Comparison of ENCODE assay signal across 2 cellular contexts in the genomic region with DNA sequence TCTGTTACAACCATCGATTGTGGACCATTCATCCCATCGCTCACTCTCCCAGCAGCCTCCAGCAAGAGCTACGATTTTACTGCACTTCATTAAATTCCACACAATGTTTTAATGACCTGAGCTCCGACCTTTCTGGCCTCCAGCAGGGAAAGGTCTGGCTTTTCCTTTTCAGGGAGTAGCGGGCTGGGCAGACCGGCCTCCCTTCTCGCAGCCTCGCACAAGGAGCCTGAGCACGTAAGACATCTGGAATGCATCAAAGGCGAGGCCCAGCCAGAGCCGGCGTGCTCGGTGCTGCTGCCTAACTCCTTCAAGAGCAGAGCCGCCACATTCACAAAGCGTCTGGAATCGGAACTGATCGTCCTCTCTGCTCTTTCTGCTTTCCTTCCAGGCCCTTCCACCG.
TF ChIP-seq lines count a peak whose summit lies in the region.

No MANE protein-coding gene starts in this region.

TF ChIP-seq in GM23338, 12 proteins besides CTCF, POLR2A, EP300 and RAD21:
- TF ChIP-seq STAT1 (IDR thresholded peaks at IDR 0.05; ENCODE audit: unreplicated experiment): no peak
- no peak for TF ChIP-seq EZH2phosphoT487 (IDR thresholded peaks at IDR 0.05; ENCODE audit: unreplicated experiment)
- TF ChIP-seq, protein P1, sequence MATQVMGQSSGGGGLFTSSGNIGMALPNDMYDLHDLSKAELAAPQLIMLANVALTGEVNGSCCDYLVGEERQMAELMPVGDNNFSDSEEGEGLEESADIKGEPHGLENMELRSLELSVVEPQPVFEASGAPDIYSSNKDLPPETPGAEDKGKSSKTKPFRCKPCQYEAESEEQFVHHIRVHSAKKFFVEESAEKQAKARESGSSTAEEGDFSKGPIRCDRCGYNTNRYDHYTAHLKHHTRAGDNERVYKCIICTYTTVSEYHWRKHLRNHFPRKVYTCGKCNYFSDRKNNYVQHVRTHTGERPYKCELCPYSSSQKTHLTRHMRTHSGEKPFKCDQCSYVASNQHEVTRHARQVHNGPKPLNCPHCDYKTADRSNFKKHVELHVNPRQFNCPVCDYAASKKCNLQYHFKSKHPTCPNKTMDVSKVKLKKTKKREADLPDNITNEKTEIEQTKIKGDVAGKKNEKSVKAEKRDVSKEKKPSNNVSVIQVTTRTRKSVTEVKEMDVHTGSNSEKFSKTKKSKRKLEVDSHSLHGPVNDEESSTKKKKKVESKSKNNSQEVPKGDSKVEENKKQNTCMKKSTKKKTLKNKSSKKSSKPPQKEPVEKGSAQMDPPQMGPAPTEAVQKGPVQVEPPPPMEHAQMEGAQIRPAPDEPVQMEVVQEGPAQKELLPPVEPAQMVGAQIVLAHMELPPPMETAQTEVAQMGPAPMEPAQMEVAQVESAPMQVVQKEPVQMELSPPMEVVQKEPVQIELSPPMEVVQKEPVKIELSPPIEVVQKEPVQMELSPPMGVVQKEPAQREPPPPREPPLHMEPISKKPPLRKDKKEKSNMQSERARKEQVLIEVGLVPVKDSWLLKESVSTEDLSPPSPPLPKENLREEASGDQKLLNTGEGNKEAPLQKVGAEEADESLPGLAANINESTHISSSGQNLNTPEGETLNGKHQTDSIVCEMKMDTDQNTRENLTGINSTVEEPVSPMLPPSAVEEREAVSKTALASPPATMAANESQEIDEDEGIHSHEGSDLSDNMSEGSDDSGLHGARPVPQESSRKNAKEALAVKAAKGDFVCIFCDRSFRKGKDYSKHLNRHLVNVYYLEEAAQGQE (IDR thresholded peaks at IDR 0.05; ENCODE audit: unreplicated experiment): no peak
- no peak for TF ChIP-seq EZH2 (IDR thresholded peaks at IDR 0.05; ENCODE audit: low read depth, unreplicated experiment)
- no peak for TF ChIP-seq JUNB (IDR thresholded peaks at IDR 0.05; ENCODE audit: unreplicated experiment)
- TF ChIP-seq NANOG (IDR thresholded peaks at IDR 0.05; ENCODE audit: borderline replicate concordance): no peak
- no peak for TF ChIP-seq ZNF331 (CRISPR knock-in tag; IDR thresholded peaks at IDR 0.05; ENCODE audit: low read depth)
- TF ChIP-seq, protein P2, sequence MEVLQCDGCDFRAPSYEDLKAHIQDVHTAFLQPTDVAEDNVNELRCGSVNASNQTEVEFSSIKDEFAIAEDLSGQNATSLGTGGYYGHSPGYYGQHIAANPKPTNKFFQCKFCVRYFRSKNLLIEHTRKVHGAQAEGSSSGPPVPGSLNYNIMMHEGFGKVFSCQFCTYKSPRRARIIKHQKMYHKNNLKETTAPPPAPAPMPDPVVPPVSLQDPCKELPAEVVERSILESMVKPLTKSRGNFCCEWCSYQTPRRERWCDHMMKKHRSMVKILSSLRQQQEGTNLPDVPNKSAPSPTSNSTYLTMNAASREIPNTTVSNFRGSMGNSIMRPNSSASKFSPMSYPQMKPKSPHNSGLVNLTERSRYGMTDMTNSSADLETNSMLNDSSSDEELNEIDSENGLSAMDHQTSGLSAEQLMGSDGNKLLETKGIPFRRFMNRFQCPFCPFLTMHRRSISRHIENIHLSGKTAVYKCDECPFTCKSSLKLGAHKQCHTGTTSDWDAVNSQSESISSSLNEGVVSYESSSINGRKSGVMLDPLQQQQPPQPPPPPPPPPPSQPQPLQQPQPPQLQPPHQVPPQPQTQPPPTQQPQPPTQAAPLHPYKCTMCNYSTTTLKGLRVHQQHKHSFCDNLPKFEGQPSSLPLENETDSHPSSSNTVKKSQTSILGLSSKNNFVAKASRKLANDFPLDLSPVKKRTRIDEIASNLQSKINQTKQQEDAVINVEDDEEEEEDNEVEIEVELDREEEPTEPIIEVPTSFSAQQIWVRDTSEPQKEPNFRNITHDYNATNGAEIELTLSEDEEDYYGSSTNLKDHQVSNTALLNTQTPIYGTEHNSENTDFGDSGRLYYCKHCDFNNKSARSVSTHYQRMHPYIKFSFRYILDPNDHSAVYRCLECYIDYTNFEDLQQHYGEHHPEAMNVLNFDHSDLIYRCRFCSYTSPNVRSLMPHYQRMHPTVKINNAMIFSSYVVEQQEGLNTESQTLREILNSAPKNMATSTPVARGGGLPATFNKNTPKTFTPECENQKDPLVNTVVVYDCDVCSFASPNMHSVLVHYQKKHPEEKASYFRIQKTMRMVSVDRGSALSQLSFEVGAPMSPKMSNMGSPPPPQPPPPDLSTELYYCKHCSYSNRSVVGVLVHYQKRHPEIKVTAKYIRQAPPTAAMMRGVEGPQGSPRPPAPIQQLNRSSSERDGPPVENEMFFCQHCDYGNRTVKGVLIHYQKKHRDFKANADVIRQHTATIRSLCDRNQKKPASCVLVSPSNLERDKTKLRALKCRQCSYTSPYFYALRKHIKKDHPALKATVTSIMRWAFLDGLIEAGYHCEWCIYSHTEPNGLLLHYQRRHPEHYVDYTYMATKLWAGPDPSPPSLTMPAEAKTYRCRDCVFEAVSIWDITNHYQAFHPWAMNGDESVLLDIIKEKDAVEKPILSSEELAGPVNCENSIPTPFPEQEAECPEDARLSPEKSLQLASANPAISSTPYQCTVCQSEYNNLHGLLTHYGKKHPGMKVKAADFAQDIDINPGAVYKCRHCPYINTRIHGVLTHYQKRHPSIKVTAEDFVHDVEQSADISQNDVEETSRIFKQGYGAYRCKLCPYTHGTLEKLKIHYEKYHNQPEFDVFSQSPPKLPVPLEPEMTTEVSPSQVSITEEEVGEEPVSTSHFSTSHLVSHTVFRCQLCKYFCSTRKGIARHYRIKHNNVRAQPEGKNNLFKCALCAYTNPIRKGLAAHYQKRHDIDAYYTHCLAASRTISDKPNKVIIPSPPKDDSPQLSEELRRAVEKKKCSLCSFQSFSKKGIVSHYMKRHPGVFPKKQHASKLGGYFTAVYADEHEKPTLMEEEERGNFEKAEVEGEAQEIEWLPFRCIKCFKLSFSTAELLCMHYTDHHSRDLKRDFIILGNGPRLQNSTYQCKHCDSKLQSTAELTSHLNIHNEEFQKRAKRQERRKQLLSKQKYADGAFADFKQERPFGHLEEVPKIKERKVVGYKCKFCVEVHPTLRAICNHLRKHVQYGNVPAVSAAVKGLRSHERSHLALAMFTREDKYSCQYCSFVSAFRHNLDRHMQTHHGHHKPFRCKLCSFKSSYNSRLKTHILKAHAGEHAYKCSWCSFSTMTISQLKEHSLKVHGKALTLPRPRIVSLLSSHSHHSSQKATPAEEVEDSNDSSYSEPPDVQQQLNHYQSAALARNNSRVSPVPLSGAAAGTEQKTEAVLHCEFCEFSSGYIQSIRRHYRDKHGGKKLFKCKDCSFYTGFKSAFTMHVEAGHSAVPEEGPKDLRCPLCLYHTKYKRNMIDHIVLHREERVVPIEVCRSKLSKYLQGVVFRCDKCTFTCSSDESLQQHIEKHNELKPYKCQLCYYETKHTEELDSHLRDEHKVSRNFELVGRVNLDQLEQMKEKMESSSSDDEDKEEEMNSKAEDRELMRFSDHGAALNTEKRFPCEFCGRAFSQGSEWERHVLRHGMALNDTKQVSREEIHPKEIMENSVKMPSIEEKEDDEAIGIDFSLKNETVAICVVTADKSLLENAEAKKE (CRISPR knock-in tag; IDR thresholded peaks at IDR 0.05): no peak

TF ChIP-seq in H1, 55 proteins besides CTCF, POLR2A, EP300 and RAD21:
- TF ChIP-seq KDM5A (IDR thresholded peaks at IDR 0.05; ENCODE audit: low read length) (no peak), MAFK (IDR thresholded peaks at IDR 0.05; ENCODE audit: low read depth, low read length) (no peak), KDM1A (IDR thresholded peaks at IDR 0.05; ENCODE audit: borderline replicate concordance, low read length) (no peak), SIRT6 (IDR thresholded peaks at IDR 0.05; ENCODE audit: low read length) (no peak), GTF2F1 (IDR thresholded peaks at IDR 0.05; ENCODE audit: borderline replicate concordance, low read depth, low read length) (no peak), YY1 (IDR thresholded peaks at IDR 0.05; ENCODE audit: low read depth, low read length) (no peak), TCF12 (IDR thresholded peaks at IDR 0.05; ENCODE audit: low read depth, low read length) (no peak), TBP (IDR thresholded peaks at IDR 0.05; ENCODE audit: low read depth, low read length) (no peak), ZNF274 (IDR thresholded peaks at IDR 0.05; ENCODE audit: borderline replicate concordance, extremely low read depth, low read length) (no peak), NRF1 (IDR thresholded peaks at IDR 0.05; ENCODE audit: low read depth, low read length) (no peak), SP4 (IDR thresholded peaks at IDR 0.05; ENCODE audit: low read length) (no peak), BACH1 (IDR thresholded peaks at IDR 0.05; ENCODE audit: low read length) (no peak), KDM4A (IDR thresholded peaks at IDR 0.05; ENCODE audit: low read depth, low read length, severe bottlenecking) (no peak), TAF1 (IDR thresholded peaks at IDR 0.05; ENCODE audit: low read depth, low read length) (no peak), CBX5 (IDR thresholded peaks at IDR 0.05; ENCODE audit: low read depth, low read length) (no peak), JUND (IDR thresholded peaks at IDR 0.05; ENCODE audit: low read length) (no peak), RFX5 (IDR thresholded peaks at IDR 0.05; ENCODE audit: borderline replicate concordance, low read depth, low read length) (no peak), CHD1 (IDR thresholded peaks at IDR 0.05; ENCODE audit: low read depth, low read length) (no peak), SUZ12 (IDR thresholded peaks at IDR 0.05; ENCODE audit: low read length) (no peak)
- TF ChIP-seq, protein P3, sequence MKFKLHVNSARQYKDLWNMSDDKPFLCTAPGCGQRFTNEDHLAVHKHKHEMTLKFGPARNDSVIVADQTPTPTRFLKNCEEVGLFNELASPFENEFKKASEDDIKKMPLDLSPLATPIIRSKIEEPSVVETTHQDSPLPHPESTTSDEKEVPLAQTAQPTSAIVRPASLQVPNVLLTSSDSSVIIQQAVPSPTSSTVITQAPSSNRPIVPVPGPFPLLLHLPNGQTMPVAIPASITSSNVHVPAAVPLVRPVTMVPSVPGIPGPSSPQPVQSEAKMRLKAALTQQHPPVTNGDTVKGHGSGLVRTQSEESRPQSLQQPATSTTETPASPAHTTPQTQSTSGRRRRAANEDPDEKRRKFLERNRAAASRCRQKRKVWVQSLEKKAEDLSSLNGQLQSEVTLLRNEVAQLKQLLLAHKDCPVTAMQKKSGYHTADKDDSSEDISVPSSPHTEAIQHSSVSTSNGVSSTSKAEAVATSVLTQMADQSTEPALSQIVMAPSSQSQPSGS (IDR thresholded peaks at IDR 0.05; ENCODE audit: low read length): no peak
